22 cellular contexts compared by ENCODE assay signal in the genomic region with DNA sequence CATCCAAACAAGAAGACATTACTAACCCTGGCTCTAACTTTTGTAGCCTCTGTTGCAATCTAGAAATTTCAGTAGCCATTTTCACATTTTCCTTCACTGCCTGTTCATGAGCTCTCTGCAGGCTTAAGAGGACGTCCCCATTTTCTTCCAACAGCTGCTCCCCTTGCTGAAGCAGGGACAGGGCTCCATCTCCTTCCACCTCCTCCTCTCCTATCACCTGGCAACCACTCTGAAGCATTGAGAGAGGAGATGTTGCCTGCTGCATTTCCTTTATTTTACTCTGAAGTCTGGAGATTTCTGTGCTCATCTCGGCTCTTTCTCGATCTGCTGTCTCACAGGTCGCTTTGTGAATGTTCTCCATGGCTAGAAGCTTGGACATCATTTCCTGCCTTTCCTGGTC.
DNase-seq lines count a peak whose midpoint lies in the region; ATAC-seq and TF ChIP-seq lines count a peak whose summit lies in the region.
"Had no signal": no experiment of that assay in that cellular context is flagged by ENCODE, and none has a peak within 500 bp of the region (broad histone marks: within the 10 kb centered on the region; RNA-seq: fewer than 3 reads in every experiment).

No MANE protein-coding gene starts in this region.

- no peaks in the 10 kb centered on the region for H4K20me1 ChIP-seq in OCI-LY7 (ENCODE audit: insufficient read depth, low read length)

- no peaks in the 10 kb centered on the region; the same call in 1 of the 2 replicates for H3K79me2 ChIP-seq in OCI-LY7 (ENCODE audit: insufficient read depth, low read depth, low read length)

- H3K27me3 ChIP-seq in left ventricle myocardium inferior (ENCODE audit: low read depth) = no peaks in the 10 kb centered on the region
- H3K27me3 ChIP-seq in skeletal muscle tissue (ENCODE audit: control insufficient read depth in 3 of 3, insufficient read depth in 3 of 3, low read length in 3 of 3) = no peaks in the 10 kb centered on the region
- H3K27me3 ChIP-seq: Peyer's patch had no signal

- H3K9me2 ChIP-seq in OCI-LY7 (ENCODE audit: insufficient read depth, low read length) = no peaks in the 10 kb centered on the region

- no peak overlapping the region for H2AFZ ChIP-seq in OCI-LY7 (ENCODE audit: low read length)

- peaks cover 92% of the 10 kb centered on the region for H3K36me3 ChIP-seq in left ventricle myocardium inferior
- peaks cover 20 to 54% (median 54%) of the 10 kb centered on the region in 3 donors for H3K36me3 ChIP-seq in skeletal muscle tissue (ENCODE audit: control insufficient read depth in 3 of 3, insufficient read depth in 3 of 3, low read length in 3 of 3)
- peaks cover 97% of the 10 kb centered on the region for H3K36me3 ChIP-seq in OCI-LY7 (ENCODE audit: insufficient read depth, low read length)

- H3K9ac ChIP-seq in skeletal muscle tissue (ENCODE audit: low read depth in 1 of 3, low read length in 3 of 3) = no peak overlapping the region

- DNase-seq in left ventricle myocardium inferior (no peak), Right ventricle myocardium superior (no peak), caudate nucleus (lab: John Stamatoyannopoulos, UW) (peak in 1 of 61 donors; percentile 54), OCI-LY7 (ENCODE audit: low spot score) (no peak), HuH-7 (ENCODE audit: low spot score) (no peak)
- DNase-seq: 8988T; ACHN; CD4-positive, CD25-positive, alpha-beta regulatory T cell; COR-L47; HCEC 1CT; NCI-H1092; NCI-H1417 treated with DMSO at 0.1 percent for 48 hours; NCI-H187; NCI-H2081 treated with DMSO at 0.1 percent for 48 hours; NCI-H524 treated with DMSO at 0.1 percent for 48 hours; NCI-H774; Peyer's patch; SIG-M5 had no signal

- H3K4me3 ChIP-seq in left ventricle myocardium inferior (no peak overlapping the region), skeletal muscle tissue (ENCODE audit: low read length in 3 of 3) (no peak overlapping the region), OCI-LY7 (ENCODE audit: low read depth, low read length, poor library complexity, severe bottlenecking) (no peak overlapping the region)
- H3K4me3 ChIP-seq: Peyer's patch, SK-N-MC had no signal

- no peak for ATAC-seq in Right ventricle myocardium superior (ENCODE audit: poor library complexity)
- no peak for ATAC-seq in GM19395 (IDR thresholded peaks at IDR 0.05; ENCODE audit: unreplicated experiment)
- no peak for ATAC-seq in HG03521 (IDR thresholded peaks at IDR 0.05; ENCODE audit: unreplicated experiment)

- no TSS peak for BruUV-seq in OCI-LY7 (replicated peaks; lab: Mats Ljungman, UMichigan)

- peak overlapping the region; percentile 23 for H3K27ac ChIP-seq in left ventricle myocardium inferior (replicated peaks)
- peak overlapping the region; percentile 69 for H3K27ac ChIP-seq in caudate nucleus (ENCODE audit: low read depth, low read length)
- peak overlapping the region; percentile 27 for H3K27ac ChIP-seq in skeletal muscle tissue (ENCODE audit: low read depth, low read length)
- no peak overlapping the region for H3K27ac ChIP-seq in OCI-LY7 (ENCODE audit: low read depth, low read length, poor library complexity, severe bottlenecking)
- H3K27ac ChIP-seq: SK-N-MC had no signal

- no peak overlapping the region for H3K4me2 ChIP-seq in OCI-LY7 (ENCODE audit: low read length)

- no peaks in the 10 kb centered on the region for H3K9me3 ChIP-seq in left ventricle myocardium inferior (replicated peaks)
- no peaks in the 10 kb centered on the region for H3K9me3 ChIP-seq in skeletal muscle tissue (ENCODE audit: control insufficient read depth in 3 of 3, low read length in 3 of 3)
- no peaks in the 10 kb centered on the region for H3K9me3 ChIP-seq in OCI-LY7 (ENCODE audit: low read length)

- CTCF ChIA-PET in OCI-LY7 (lab: Charles Lee; ENCODE audit: unreplicated experiment) = interaction anchor here (1.1 to 1.6 kb wide), 2 partner anchors 18 to 29 kb away, joined by 3 to 4 read pairs; no protein-coding TSS in a partner anchor

- POLR2A ChIA-PET in OCI-LY7 (lab: Charles Lee) = interaction anchor here (1.0 to 2.3 kb wide), 6 partner anchors 7 to 102 kb away, joined by 3 to 9 read pairs (median 4); no protein-coding TSS in a partner anchor

- H3K4me1 ChIP-seq in left ventricle myocardium inferior (no peaks in the 10 kb centered on the region), skeletal muscle tissue (ENCODE audit: control insufficient read depth in 3 of 3, insufficient read depth in 3 of 3, low read length in 3 of 3) (no peaks in the 10 kb centered on the region), OCI-LY7 (ENCODE audit: insufficient read depth, low read length, poor library complexity, severe bottlenecking) (peaks cover 12% of the 10 kb centered on the region)
- H3K4me1 ChIP-seq: Peyer's patch had no signal

- no peak for TF ChIP-seq CTCF in left ventricle myocardium inferior (IDR thresholded peaks at IDR 0.05; ENCODE audit: borderline replicate concordance)
- TF ChIP-seq CTCF in OCI-LY7 (conservative IDR thresholded peaks at IDR 0.05; ENCODE audit: low read length) = no peak

- intact Hi-C loops in left ventricle myocardium inferior (cut with micrococcal nuclease) = no loop called here
- intact Hi-C loops in Right ventricle myocardium superior (cut with DNase I) = no loop called here
- intact Hi-C loops in OCI-LY7 (cut with micrococcal nuclease; ENCODE audit: unreplicated experiment) = no loop called here
